Comparison of ENCODE assay signal across 9 cellular contexts in genomic region chr7:100516135-100516812, GRCh38. TPM values are rescaled to one million over a fixed set of nuclear protein-coding genes. Genes with fewer than 3 reads are reported as not detected.
A peak's percentile ranks its signal among the peaks of the same experiment; 100 is the strongest.
DNase-seq lines count a peak whose midpoint lies in the region; ATAC-seq and TF ChIP-seq lines count a peak whose summit lies in the region.
"Had no signal": no experiment of that assay in that cellular context is flagged by ENCODE, and none has a peak within 500 bp of the region (broad histone marks: within the 10 kb centered on the region; RNA-seq: fewer than 3 reads in every experiment).

No MANE protein-coding gene starts in this region.

- H3K4me3 ChIP-seq in mesendoderm (ENCODE audit: low read length): no peak overlapping the region

- WGBS in mesendoderm (ENCODE audit: extremely low coverage, insufficient coverage, low lambda C conversion rate): no CpG with 5 or more reads among the region's 4 CpGs

- DNase-seq in NCI-H1694 treated with DMSO at 0.1 percent for 48 hours (lab: John Stamatoyannopoulos, UW) (peak; percentile 30), NCI-H1694 (lab: John Stamatoyannopoulos, UW) (no peak), RPMI7951 (ENCODE audit: low read depth) (peak; percentile 97), astrocyte of the hippocampus (ENCODE audit: low read depth, low spot score) (peak; percentile 95), mesendoderm (peak; percentile 88)

- H3K27ac ChIP-seq in mesendoderm (ENCODE audit: low read depth, low read length): peak overlapping the region; percentile 24
- H3K27ac ChIP-seq: 22Rv1 had no signal

- ATAC-seq in GM18505 (IDR thresholded peaks at IDR 0.05; ENCODE audit: unreplicated experiment) (no peak), GM19035 (IDR thresholded peaks at IDR 0.05; ENCODE audit: unreplicated experiment) (no peak), GM18858 (IDR thresholded peaks at IDR 0.05; ENCODE audit: unreplicated experiment) (no peak)

- no peak overlapping the region for H2BK15ac ChIP-seq in mesendoderm (replicated peaks; ENCODE audit: low read depth)

- no peak overlapping the region for H3K18ac ChIP-seq in mesendoderm (ENCODE audit: low read length)

- H3K36me3 ChIP-seq in mesendoderm (ENCODE audit: control insufficient read depth, insufficient read depth, low read length): no peaks in the 10 kb centered on the region

- no peak overlapping the region for H3K4me2 ChIP-seq in mesendoderm (ENCODE audit: low read length)

- no peak for TF ChIP-seq POLR2A in GM18505 (IDR thresholded peaks at IDR 0.05; ENCODE audit: borderline replicate concordance, extremely low read depth, insufficient read depth, insufficient read length)

- H3K79me1 ChIP-seq in mesendoderm (ENCODE audit: low read length): no peaks in the 10 kb centered on the region

- no peak overlapping the region for H3K9ac ChIP-seq in mesendoderm (ENCODE audit: low read length)

- no peak overlapping the region for H2AK5ac ChIP-seq in mesendoderm (ENCODE audit: low read length)

- no peak overlapping the region for H2BK5ac ChIP-seq in mesendoderm (ENCODE audit: low read length)

- H3K27me3 ChIP-seq in mesendoderm (ENCODE audit: insufficient read depth, low read length, poor library complexity): no peaks in the 10 kb centered on the region

- H4K8ac ChIP-seq in mesendoderm (ENCODE audit: low read depth, low read length): no peak overlapping the region

- H3K56ac ChIP-seq in mesendoderm (ENCODE audit: low read length): peak overlapping the region; percentile 25

- peaks cover 2% of the 10 kb centered on the region for H3K4me1 ChIP-seq in mesendoderm (ENCODE audit: control insufficient read depth, low read depth, low read length)

- H4K5ac ChIP-seq in mesendoderm (ENCODE audit: low read length): no peak overlapping the region

- H3K23ac ChIP-seq in mesendoderm (ENCODE audit: low read length): no peak overlapping the region

- no peak overlapping the region for H2BK120ac ChIP-seq in mesendoderm (ENCODE audit: low read depth, low read length)

- no peak overlapping the region for H3K4ac ChIP-seq in mesendoderm (ENCODE audit: low read depth, low read length)

- no peaks in the 10 kb centered on the region for H3K79me2 ChIP-seq in mesendoderm (ENCODE audit: control insufficient read depth, insufficient read depth, low read length)

RNA-seq across cellular contexts. Expression of gene AGFG2, which starts 22.7 kb away (rescaled TPM):
- 6.5 and 7.2 TPM in 2 replicates for total RNA-seq in RPMI7951 (2014; rRNA removed; shearing (Covaris generic))
- 5.6 TPM for polyA plus RNA-seq in mesendoderm (2013, experiment 1 of 2)
- 5.4 TPM for polyA plus RNA-seq in mesendoderm (2013, experiment 2 of 2)

RNA-seq across cellular contexts. Expression of gene NYAP1, which starts 32.5 kb away (rescaled TPM):
- not detected in 2 replicates for total RNA-seq in RPMI7951 (2014; rRNA removed; shearing (Covaris generic))
- 1.2 TPM for polyA plus RNA-seq in mesendoderm (2013, experiment 1 of 2)
- 1.3 TPM for polyA plus RNA-seq in mesendoderm (2013, experiment 2 of 2)

RNA-seq across cellular contexts. Expression of gene TSC22D4, which starts 37.3 kb away (rescaled TPM):
- total RNA-seq in RPMI7951 (2014; rRNA removed; shearing (Covaris generic)): 12.5 and 23.6 TPM in 2 replicates
- 15.8 TPM for polyA plus RNA-seq in mesendoderm (2013, experiment 1 of 2)
- polyA plus RNA-seq in mesendoderm (2013, experiment 2 of 2): 16.1 TPM

RNA-seq across cellular contexts. Expression of gene SPACDR, which starts 52.2 kb away (rescaled TPM):
- total RNA-seq in RPMI7951 (2014; rRNA removed; shearing (Covaris generic)): 0.39 TPM in 1 of 2 replicates, not detected in the other
- polyA plus RNA-seq in mesendoderm (2013, experiment 1 of 2): 0.10 TPM
- polyA plus RNA-seq in mesendoderm (2013, experiment 2 of 2): 0.08 TPM

RNA-seq across cellular contexts. Expression of gene SAP25, which starts 57.4 kb away (rescaled TPM):
- total RNA-seq in RPMI7951 (2014; rRNA removed; shearing (Covaris generic)): 2.1 TPM in 1 of 2 replicates, not detected in the other
- 3.2 TPM for polyA plus RNA-seq in mesendoderm (2013, experiment 1 of 2)
- 3.2 TPM for polyA plus RNA-seq in mesendoderm (2013, experiment 2 of 2)
